9 cellular contexts compared by ENCODE assay signal in the genomic region with DNA sequence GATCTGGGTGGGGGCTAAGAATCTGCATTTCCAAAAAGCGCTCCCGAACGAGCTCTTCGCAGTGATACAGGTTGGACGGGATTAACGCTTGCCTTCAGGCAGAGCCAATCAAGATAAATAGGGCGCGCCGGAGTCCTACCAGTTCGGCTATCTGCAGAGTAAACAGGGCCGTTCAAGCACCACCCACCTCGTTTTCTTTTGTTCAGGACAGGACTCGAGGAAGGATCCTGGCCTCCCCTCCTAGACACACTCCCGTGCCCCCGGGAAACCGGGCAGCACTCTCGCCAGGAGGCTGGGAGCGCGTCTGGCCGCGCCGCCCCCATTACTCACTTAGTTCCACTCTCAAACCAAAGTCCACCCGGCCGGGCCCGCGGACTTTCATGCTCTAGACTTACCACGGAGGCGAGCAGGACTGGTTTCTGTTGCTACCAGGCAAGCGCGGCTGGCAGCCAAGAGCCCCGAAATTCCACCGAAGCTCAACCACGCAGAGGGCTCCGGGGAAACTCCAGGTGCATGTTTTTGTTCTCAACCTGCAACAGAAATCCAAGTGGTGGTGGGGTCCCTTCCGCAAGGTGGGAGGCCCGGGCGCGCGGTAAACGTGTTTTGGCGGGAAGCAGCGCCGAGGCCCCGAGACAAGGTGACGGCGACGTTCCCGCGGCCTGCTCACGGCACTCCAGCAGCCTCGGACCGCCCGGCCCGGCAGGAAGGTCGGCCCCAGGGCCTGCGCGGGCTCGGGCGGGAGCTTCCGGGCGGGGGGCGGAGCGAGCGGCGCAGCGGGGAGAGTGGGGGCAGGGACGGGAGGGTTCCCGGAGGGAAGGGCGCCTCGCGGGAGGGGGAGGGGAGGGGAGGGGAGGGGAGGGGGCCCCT. TPM values are rescaled to one million over a fixed set of nuclear protein-coding genes. Genes with fewer than 3 reads are reported as not detected.
A peak's percentile ranks its signal among the peaks of the same experiment; 100 is the strongest.
DNase-seq lines count a peak whose midpoint lies in the region; ATAC-seq and TF ChIP-seq lines count a peak whose summit lies in the region.
"Had no signal": no experiment of that assay in that cellular context is flagged by ENCODE, and none has a peak within 500 bp of the region (broad histone marks: within the 10 kb centered on the region; RNA-seq: fewer than 3 reads in every experiment).

No MANE protein-coding gene starts in this region.

- CTCF ChIA-PET in RWPE1 (lab: Yijun Ruan, JAX) = interaction anchor here (0.6 to 0.9 kb wide), 2 partner anchors 36 to 104 kb away, joined by 3 to 4 read pairs; no protein-coding TSS in a partner anchor

- H3K27me3 ChIP-seq in neutrophil (no peaks in the 10 kb centered on the region), tibial artery (no peaks in the 10 kb centered on the region)

- TF ChIP-seq CTCF in RWPE1 (conservative IDR thresholded peaks at IDR 0.05; ENCODE audit: low read depth) = no peak
- TF ChIP-seq CTCF in neutrophil (IDR thresholded peaks at IDR 0.05) = no peak
- TF ChIP-seq CTCF in tibial artery (IDR thresholded peaks at IDR 0.05) = no peak

- no peaks in the 10 kb centered on the region for H3K9me3 ChIP-seq in neutrophil
- H3K9me3 ChIP-seq in tibial artery = no peaks in the 10 kb centered on the region

- POLR2A ChIA-PET in RWPE1 (lab: Yijun Ruan, JAX; ENCODE audit: low non-redundant PET) = interaction anchor here (0.9 to 1.0 kb wide), 3 partner anchors 12 to 39 kb away, joined by 4 to 10 read pairs (median 4); partner anchors contain the start of gene HNRNPF

- H3K4me1 ChIP-seq in neutrophil (ENCODE audit: control insufficient read depth in 1 of 2, insufficient read depth in 1 of 2, low read depth in 1 of 2, low read length in 1 of 2) = peaks cover 61 to 62% of the 10 kb centered on the region in 2 experiments
- H3K4me1 ChIP-seq in tibial artery = peaks cover 0 to 59% (median 41%) of the 10 kb centered on the region in 4 donors

- H3K27ac ChIP-seq in RWPE1 = peak overlapping the region; percentile 98
- peak overlapping the region; percentile 98 for H3K27ac ChIP-seq in neutrophil
- peak overlapping the region; percentile 95 to 97 for H3K27ac ChIP-seq in tibial artery

- H3K36me3 ChIP-seq in neutrophil (peaks cover 20% of the 10 kb centered on the region), tibial artery (peaks cover 30 to 40% (median 37%) of the 10 kb centered on the region in 3 donors)

- intact Hi-C loops in tibial artery (cut with DNase I; ENCODE audit: low total_unique reads) = loop anchor here (5.0 kb wide), 1 partner anchor 41 kb away; the partner anchor contains the start of gene ZNF487

- peak; percentile 53 for ATAC-seq in GM21390 (IDR thresholded peaks at IDR 0.05; ENCODE audit: unreplicated experiment)

- H3K4me3 ChIP-seq in neutrophil (ENCODE audit: low read depth in 1 of 2, low read length in 1 of 2) (peak overlapping the region; percentile 63 to 90), tibial artery (peak overlapping the region; percentile 66 to 70)

- peak; percentile 66 for DNase-seq in COR-L47 (lab: John Stamatoyannopoulos, UW)
- DNase-seq in HT1080 (ENCODE audit: low read depth) = peak; percentile 39
- DNase-seq in RWPE1 (ENCODE audit: low spot score) = peak; percentile 80
- DNase-seq in activated naive CD4-positive, alpha-beta T cell treated with anti-CD3 and anti-CD28 coated beads, Interleukin-2, amount 50 U/mL, for 16 hours = peak; percentile 67
- peak; percentile 85 for DNase-seq in glomerular visceral epithelial cell (ENCODE audit: extremely low spot score)
- peak; percentile 72 to 88 for DNase-seq in tibial artery

RNA-seq across cellular contexts. Expression of gene HNRNPF, which starts 12.7 kb away (rescaled TPM):
- 325 and 365 TPM in 2 replicates for total RNA-seq in HT1080 (2014; rRNA removed; shearing (Covaris generic))
- 216 and 231 TPM in 2 replicates for polyA plus RNA-seq in HT1080 (2015; cell fraction: cytosol; rRNA removed)
- 289 and 314 TPM in 2 replicates for polyA plus RNA-seq in HT1080 (2015; cell fraction: nucleus; rRNA removed)

RNA-seq across cellular contexts. Expression of gene FXYD4, which starts 24.9 kb away (rescaled TPM):
- not detected in 2 replicates for total RNA-seq in HT1080 (2014; rRNA removed; shearing (Covaris generic))
- polyA plus RNA-seq in HT1080 (2015; cell fraction: cytosol; rRNA removed) = not detected in 2 replicates
- polyA plus RNA-seq in HT1080 (2015; cell fraction: nucleus; rRNA removed) = not detected in 2 replicates
- total RNA-seq: activated CD8-positive, alpha-beta memory T cell treated with anti-CD3 and anti-CD28 coated beads for 36 hours had no signal

RNA-seq across cellular contexts. Expression of gene ZNF487, which starts 40.6 kb away (rescaled TPM):
- total RNA-seq in HT1080 (2014; rRNA removed; shearing (Covaris generic)) = 1.0 and 1.4 TPM in 2 replicates
- polyA plus RNA-seq in HT1080 (2015; cell fraction: cytosol; rRNA removed) = 1.2 TPM in 2 replicates
- 0.49 and 0.57 TPM in 2 replicates for polyA plus RNA-seq in HT1080 (2015; cell fraction: nucleus; rRNA removed)

Comparison
In these comparisons a context has a peak if more than half of its experiments do, and no peak if none do; other contexts are left out.
1. Peak in every context shown above with its lines: DNase-seq, ATAC-seq, H3K4me3 ChIP-seq and H3K27ac ChIP-seq.